In genomic region chr6:123715243-123715863, GRCh38 we compare ENCODE assay signal across 8 cellular contexts.
A peak's percentile ranks its signal among the peaks of the same experiment; 100 is the strongest.
DNase-seq lines count a peak whose midpoint lies in the region; ATAC-seq and TF ChIP-seq lines count a peak whose summit lies in the region.

No MANE protein-coding gene starts in this region.

- H3K9me3 ChIP-seq in right atrium auricular region = no peaks in the 10 kb centered on the region
- H3K9me3 ChIP-seq in fibroblast of lung (ENCODE audit: control insufficient read depth, insufficient read depth, low read depth, low read length) = no peaks in the 10 kb centered on the region
- H3K9me3 ChIP-seq in CD4-positive, alpha-beta memory T cell (ENCODE audit: control insufficient read depth in 1 of 2, low read length in 2 of 2) = no peaks in the 10 kb centered on the region

- CTCF ChIA-PET in CD4-positive, alpha-beta memory T cell (lab: Charles Lee; ENCODE audit: partially characterized antibody) = no interaction called here

- DNase-seq in Right ventricle myocardium inferior (ENCODE audit: missing footprints) (no peak), right atrium auricular region (ENCODE audit: low spot score) (no peak), OCI-M1 (lab: John Stamatoyannopoulos, UW) (peak; percentile 77), fibroblast of lung (ENCODE audit: low read depth in 2 of 2) (peak; percentile 1 to 40), pulmonary artery endothelial cell (ENCODE audit: low read depth, low spot score) (peak; percentile 2)
- no peak for DNase-seq in CD4-positive, alpha-beta memory T cell
- DNase-seq in stimulated activated naive CD8-positive, alpha-beta T cell treated with anti-CD3 and anti-CD28 coated beads, Interleukin-15, amount 100 ng/mL, for 72 hours = no peak

- H3K27ac Mint-ChIP-seq in CD4-positive, alpha-beta memory T cell = no peak overlapping the region
- H3K27ac Mint-ChIP-seq in stimulated activated naive CD8-positive, alpha-beta T cell treated with anti-CD3 and anti-CD28 coated beads, Interleukin-15, amount 100 ng/mL, for 72 hours = no peak overlapping the region

- no peaks in the 10 kb centered on the region for H3K4me1 Mint-ChIP-seq in CD4-positive, alpha-beta memory T cell
- no peaks in the 10 kb centered on the region for H3K4me1 Mint-ChIP-seq in stimulated activated naive CD8-positive, alpha-beta T cell treated with anti-CD3 and anti-CD28 coated beads, Interleukin-15, amount 100 ng/mL, for 72 hours

- peaks cover 0 to 6% (median 0%) of the 10 kb centered on the region in 8 donors for H3K9me3 Mint-ChIP-seq in CD4-positive, alpha-beta memory T cell
- H3K9me3 Mint-ChIP-seq in stimulated activated naive CD8-positive, alpha-beta T cell treated with anti-CD3 and anti-CD28 coated beads, Interleukin-15, amount 100 ng/mL, for 72 hours = peaks cover 0 to 4% of the 10 kb centered on the region in 2 donors

- POLR2A ChIA-PET in CD4-positive, alpha-beta memory T cell (lab: Charles Lee; ENCODE audit: partially characterized antibody) = no interaction called here

- no peak overlapping the region for H2AFZ ChIP-seq in fibroblast of lung (ENCODE audit: low read length)

- H3K36me3 ChIP-seq in right atrium auricular region = no peaks in the 10 kb centered on the region
- no peaks in the 10 kb centered on the region for H3K36me3 ChIP-seq in fibroblast of lung (ENCODE audit: control insufficient read depth, insufficient read depth, low read length)
- no peaks in the 10 kb centered on the region for H3K36me3 ChIP-seq in CD4-positive, alpha-beta memory T cell (ENCODE audit: insufficient read depth, low read length)

- no peaks in the 10 kb centered on the region for H3K27me3 ChIP-seq in right atrium auricular region
- H3K27me3 ChIP-seq in fibroblast of lung (ENCODE audit: control insufficient read depth, insufficient read depth, low read length) = no peaks in the 10 kb centered on the region
- H3K27me3 ChIP-seq in CD4-positive, alpha-beta memory T cell (ENCODE audit: insufficient read depth, low read length) = no peaks in the 10 kb centered on the region

- H3K36me3 Mint-ChIP-seq in CD4-positive, alpha-beta memory T cell = no peaks in the 10 kb centered on the region

- ATAC-seq in Right ventricle myocardium inferior (peak; percentile 44), HG03442 (IDR thresholded peaks at IDR 0.05; ENCODE audit: unreplicated experiment) (peak; percentile 75)
- ATAC-seq in stimulated activated naive CD8-positive, alpha-beta T cell treated with anti-CD3 and anti-CD28 coated beads, Interleukin-15, amount 100 ng/mL, for 72 hours = no peak

- H3K27me3 Mint-ChIP-seq in CD4-positive, alpha-beta memory T cell = no peaks in the 10 kb centered on the region
- H3K27me3 Mint-ChIP-seq in stimulated activated naive CD8-positive, alpha-beta T cell treated with anti-CD3 and anti-CD28 coated beads, Interleukin-15, amount 100 ng/mL, for 72 hours = no peaks in the 10 kb centered on the region

- H4K20me1 ChIP-seq in fibroblast of lung (ENCODE audit: control insufficient read depth, extremely low read depth, insufficient read depth, low read length) = no peaks in the 10 kb centered on the region

- no peak overlapping the region for H3K27ac ChIP-seq in right atrium auricular region
- no peak overlapping the region for H3K27ac ChIP-seq in fibroblast of lung (ENCODE audit: insufficient read depth, low read length)
- no peak overlapping the region for H3K27ac ChIP-seq in CD4-positive, alpha-beta memory T cell (ENCODE audit: low read depth, low read length)

- TF ChIP-seq CTCF in right atrium auricular region (IDR thresholded peaks at IDR 0.05) (peak in 1 of 2 donors; percentile 73), fibroblast of lung (conservative IDR thresholded peaks at IDR 0.05 in 1 of 2, IDR thresholded peaks at IDR 0.05 in 1 of 2; ENCODE audit: low read depth in 1 of 2, low read length in 2 of 2) (peak in 1 of 2 donors; percentile 39)

- no peak overlapping the region for H3K4me3 Mint-ChIP-seq in CD4-positive, alpha-beta memory T cell
- H3K4me3 Mint-ChIP-seq in stimulated activated naive CD8-positive, alpha-beta T cell treated with anti-CD3 and anti-CD28 coated beads, Interleukin-15, amount 100 ng/mL, for 72 hours = no peak overlapping the region

- H3K4me1 ChIP-seq in right atrium auricular region (no peaks in the 10 kb centered on the region), fibroblast of lung (ENCODE audit: control insufficient read depth, extremely low read depth, insufficient read depth, low read length) (no peaks in the 10 kb centered on the region)
- no peaks in the 10 kb centered on the region for H3K4me1 ChIP-seq in CD4-positive, alpha-beta memory T cell (ENCODE audit: insufficient read depth, low read length)

- no peaks in the 10 kb centered on the region for H3K79me2 ChIP-seq in fibroblast of lung (ENCODE audit: control insufficient read depth, insufficient read depth, low read length)

- no peak overlapping the region for H3K4me2 ChIP-seq in fibroblast of lung (ENCODE audit: extremely low read depth, insufficient read depth, low read length)

- H3K9ac ChIP-seq in fibroblast of lung (ENCODE audit: insufficient read depth, low read length) = no peak overlapping the region

- intact Hi-C loops in Right ventricle myocardium inferior (cut with DNase I) = loop anchor here (1.0 kb wide), 1 partner anchor 299 kb away; no protein-coding TSS in a partner anchor
- intact Hi-C loops in CD4-positive, alpha-beta memory T cell (cut with micrococcal nuclease) = no loop called here

- H3K4me3 ChIP-seq in right atrium auricular region (no peak overlapping the region), fibroblast of lung (replicated peaks in 1 of 4; ENCODE audit: control extremely low read depth in 1 of 4, insufficient read depth in 1 of 4, low read depth in 3 of 4, low read length in 4 of 4) (no peak overlapping the region)
- H3K4me3 ChIP-seq in CD4-positive, alpha-beta memory T cell (ENCODE audit: low read length in 2 of 2) = no peak overlapping the region

Comparison
In these comparisons a context has a peak if more than half of its experiments do, and no peak if none do; other contexts are left out.
1. DNase-seq: peak in OCI-M1 (single experiment), fibroblast of lung (2 of 2) and pulmonary artery endothelial cell (single experiment); none in Right ventricle myocardium inferior (single experiment), right atrium auricular region (single experiment), CD4-positive, alpha-beta memory T cell (0 of 5) and stimulated activated naive CD8-positive, alpha-beta T cell treated with anti-CD3 and anti-CD28 coated beads, Interleukin-15, amount 100 ng/mL, for 72 hours (0 of 2).